ENCODE assay signal across 16 cellular contexts in genomic region chr9:105146677-105147076, GRCh38.
DNase-seq lines count a peak whose midpoint lies in the region; ATAC-seq lines count a peak whose summit lies in the region.
"Had no signal": no experiment of that assay in that cellular context is flagged by ENCODE, and none has a peak within 500 bp of the region (broad histone marks: within the 10 kb centered on the region; RNA-seq: fewer than 3 reads in every experiment).

No MANE protein-coding gene starts in this region.

- H3K27ac ChIP-seq in stomach smooth muscle (ENCODE audit: low read length), result peak overlapping the region; percentile 18
- H3K27ac ChIP-seq: C4-2B, RWPE1, SJCRH30 had no signal

- intact Hi-C loops in head of caudate nucleus (cut with DNase I), result no loop called here

- no peaks in the 10 kb centered on the region for H3K36me3 ChIP-seq in stomach smooth muscle (ENCODE audit: control insufficient read depth in 2 of 2, insufficient read depth in 2 of 2, low read length in 2 of 2)
- H3K36me3 ChIP-seq: SJCRH30 had no signal

- DNase-seq in NCI-H524 (lab: John Stamatoyannopoulos, UW), result peak; percentile 21 to 70
- no peak for DNase-seq in NCI-H524 treated with DMSO at 0.1 percent for 48 hours (lab: John Stamatoyannopoulos, UW)
- DNase-seq in NCI-H2171 (lab: John Stamatoyannopoulos, UW), result peak; percentile 33
- DNase-seq in head of caudate nucleus, result peak in 35 of 42 donors; percentile 16 to 81 (median 48)
- no peak for DNase-seq in stimulated activated CD4-positive, alpha-beta T cell treated with anti-CD3 and anti-CD28 coated beads, Interleukin-2, amount 100 ng/mL, for 48 hours
- DNase-seq in epidermal melanocyte (ENCODE audit: insufficient read length, low spot score), result no peak
- DNase-seq: DMS153, H9, MM.1S, NCI-H1930, NCI-H526, SJCRH30 had no signal

- peaks cover 13% of the 10 kb centered on the region for H3K4me1 ChIP-seq in stomach smooth muscle (ENCODE audit: control insufficient read depth, insufficient read depth, low read length)
- H3K4me1 ChIP-seq: SJCRH30 had no signal

- no peaks in the 10 kb centered on the region for H3K27me3 ChIP-seq in stomach smooth muscle (ENCODE audit: control insufficient read depth in 1 of 2, insufficient read depth in 2 of 2, low read length in 2 of 2)
- H3K27me3 ChIP-seq: SJCRH30 had no signal

- H3K9ac ChIP-seq in stomach smooth muscle (ENCODE audit: low read length in 2 of 2), result no peak overlapping the region

- H3K9me3 ChIP-seq in stomach smooth muscle (ENCODE audit: control insufficient read depth in 2 of 2, low read length in 2 of 2), result no peaks in the 10 kb centered on the region
- H3K9me3 ChIP-seq: SJCRH30 had no signal

- no peak for ATAC-seq in GM21723 (IDR thresholded peaks at IDR 0.05; ENCODE audit: unreplicated experiment)

- H3K4me3 ChIP-seq in stomach smooth muscle (ENCODE audit: low read length in 2 of 2), result peak overlapping the region in 1 of 2 donors; percentile 49
- H3K4me3 ChIP-seq: SJCRH30 had no signal

Comparison
In these comparisons a context has a peak if more than half of its experiments do, and no peak if none do; other contexts are left out.
1. DNase-seq: peak in NCI-H524 (2 of 2), NCI-H2171 (single experiment) and head of caudate nucleus (35 of 42); none in NCI-H524 treated with DMSO at 0.1 percent for 48 hours (single experiment), stimulated activated CD4-positive, alpha-beta T cell treated with anti-CD3 and anti-CD28 coated beads, Interleukin-2, amount 100 ng/mL, for 48 hours (0 of 2) and epidermal melanocyte (single experiment).